In genomic region chr12:53207042-53207441, GRCh38 we compare ENCODE assay signal across 8 cellular contexts. TPM values are rescaled to one million over a fixed set of nuclear protein-coding genes. Genes with fewer than 3 reads are reported as not detected.
DNase-seq lines count a peak whose midpoint lies in the region; ATAC-seq and TF ChIP-seq lines count a peak whose summit lies in the region.

Gene ITGB7, minus strand, starts transcription at chr12:53207251. Its CDS starts 6,808 bp downstream, at chr12:53200443.

- peak; percentile 97 for TF ChIP-seq POLR2A in GM15510 (IDR thresholded peaks at IDR 0.05; ENCODE audit: borderline replicate concordance, extremely low read depth, insufficient read length)

- peak within 1 kb of the TSS; percentile 30 for H3K27ac Mint-ChIP-seq in chondrocyte (ENCODE audit: unreplicated experiment)

- no peaks in the 10 kb centered on the region for H3K27me3 Mint-ChIP-seq in chondrocyte (ENCODE audit: low read depth)

- H3K4me3 Mint-ChIP-seq in chondrocyte (ENCODE audit: unreplicated experiment), result no peak within 1 kb of the TSS

- no peak for DNase-seq in chondrocyte (ENCODE audit: low spot score)
- DNase-seq in stimulated activated CD8-positive, alpha-beta memory T cell treated with anti-CD3 and anti-CD28 coated beads, Interleukin-4, amount 100 ng/mL, for 48 hours, result peak; percentile 77
- DNase-seq in epidermal melanocyte (ENCODE audit: insufficient read length, low spot score), result no peak
- no peak for DNase-seq in kidney glomerular epithelial cell (lab: John Stamatoyannopoulos, UW)

- intact Hi-C loops in T-helper 1 cell treated with Interleukin-12 subunit alpha and Interleukin-12 subunit beta and Interleukin-4 antibody, amounts not matched to agents 30 ng/mL and 1 ng/mL, for 36 hours (cut with micrococcal nuclease), result loop anchor here (5.0 to 10.0 kb wide), 2 partner anchors 245 to 468 kb away; partner anchors contain the start of genes ATP5MC2 and PCBP2

- ATAC-seq in HG02642 (IDR thresholded peaks at IDR 0.05; ENCODE audit: poor library complexity, unreplicated experiment) (peak; percentile 52), HG02938 (IDR thresholded peaks at IDR 0.05; ENCODE audit: unreplicated experiment) (no peak)

- no peaks in the 10 kb centered on the region for H3K9me3 Mint-ChIP-seq in chondrocyte (ENCODE audit: low read depth)

- TF ChIP-seq CTCF in chondrocyte (IDR thresholded peaks at IDR 0.05), result no peak

- H3K36me3 Mint-ChIP-seq in chondrocyte (ENCODE audit: low read depth), result peaks cover 6% of the 10 kb centered on the region

- peaks cover 14% of the 10 kb centered on the region for H3K4me1 Mint-ChIP-seq in chondrocyte (ENCODE audit: low read depth)

RNA-seq across cellular contexts. Expression of gene ITGB7, which starts in this region (rescaled TPM):
- total RNA-seq in T-helper 1 cell treated with Interleukin-12 subunit alpha and Interleukin-12 subunit beta and Interleukin-4 antibody, amounts not matched to agents 30 ng/mL and 1 ng/mL, for 36 hours, result 734 and 751 TPM in 2 replicates
- total RNA-seq in chondrocyte, result 0.37 to 0.46 TPM in 2 of 3 replicates, not detected in the other

Comparison
In these comparisons a context has a peak if more than half of its experiments do, and no peak if none do; other contexts are left out.
1. RNA of gene ITGB7 (total RNA-seq): 734 to 751 TPM in T-helper 1 cell treated with Interleukin-12 subunit alpha and Interleukin-12 subunit beta and Interleukin-4 antibody, amounts not matched to agents 30 ng/mL and 1 ng/mL, for 36 hours; 0.37 to 0.46 TPM in chondrocyte; every median in the first group is over 100 times any median in the second.